Comparison of ENCODE assay signal across 10 cellular contexts in genomic region chr4:38306482-38307071, GRCh38.
DNase-seq lines count a peak whose midpoint lies in the region; ATAC-seq and TF ChIP-seq lines count a peak whose summit lies in the region.
"Had no signal": no experiment of that assay in that cellular context is flagged by ENCODE, and none has a peak within 500 bp of the region (broad histone marks: within the 10 kb centered on the region; RNA-seq: fewer than 3 reads in every experiment).

No MANE protein-coding gene starts in this region.

- TF ChIP-seq CTCF in progenitor cell of endocrine pancreas (IDR thresholded peaks at IDR 0.05; ENCODE audit: unreplicated experiment), result no peak

- H3K4me3 ChIP-seq in SJCRH30, result no peak overlapping the region
- H3K4me3 ChIP-seq: uterus had no signal

- POLR2A ChIA-PET in activated CD4-positive, alpha-beta memory T cell treated with anti-CD3 and anti-CD28 coated beads, Interleukin-2, amount 10 ng/mL, durations not matched to agents 7 days and 5 days (lab: Charles Lee), result interaction anchor here (0.8 to 1.0 kb wide), 2 partner anchors 13 to 175 kb away, joined by 4 to 5 read pairs; no protein-coding TSS in a partner anchor

- CTCF ChIA-PET in activated CD4-positive, alpha-beta memory T cell treated with anti-CD3 and anti-CD28 coated beads, Interleukin-2, amount 10 ng/mL, durations not matched to agents 7 days and 5 days (lab: Charles Lee), result interaction anchor here (0.6 to 1.3 kb wide), 4 partner anchors 12 to 476 kb away, joined by 3 to 6 read pairs (median 4); partner anchors contain the start of gene TLR10

- peaks cover 13% of the 10 kb centered on the region for H3K4me1 ChIP-seq in SJCRH30
- H3K4me1 ChIP-seq: uterus had no signal

- peaks cover 55% of the 10 kb centered on the region for H3K4me1 Mint-ChIP-seq in activated CD4-positive, alpha-beta memory T cell treated with anti-CD3 and anti-CD28 coated beads, Interleukin-2, amount 10 ng/mL, durations not matched to agents 7 days and 5 days
- H3K4me1 Mint-ChIP-seq in progenitor cell of endocrine pancreas (ENCODE audit: low read depth), result no peaks in the 10 kb centered on the region

- H3K27ac ChIP-seq in SJCRH30, result no peak overlapping the region
- H3K27ac ChIP-seq: parathyroid adenoma, uterus had no signal

- no peaks in the 10 kb centered on the region for H3K36me3 ChIP-seq in SJCRH30
- H3K36me3 ChIP-seq: uterus had no signal

- no peaks in the 10 kb centered on the region for H3K9me3 ChIP-seq in SJCRH30 (replicated peaks)
- H3K9me3 ChIP-seq: uterus had no signal

- H3K4me3 Mint-ChIP-seq in activated CD4-positive, alpha-beta memory T cell treated with anti-CD3 and anti-CD28 coated beads, Interleukin-2, amount 10 ng/mL, durations not matched to agents 7 days and 5 days, result no peak overlapping the region
- H3K4me3 Mint-ChIP-seq in progenitor cell of endocrine pancreas (ENCODE audit: low read depth), result no peak overlapping the region

- ATAC-seq in HG02938 (IDR thresholded peaks at IDR 0.05; ENCODE audit: unreplicated experiment), result peak; percentile 61

- peak overlapping the region; percentile 38 for H3K27ac Mint-ChIP-seq in activated CD4-positive, alpha-beta memory T cell treated with anti-CD3 and anti-CD28 coated beads, Interleukin-2, amount 10 ng/mL, durations not matched to agents 7 days and 5 days
- no peak overlapping the region for H3K27ac Mint-ChIP-seq in progenitor cell of endocrine pancreas

- peaks cover 31% of the 10 kb centered on the region for H3K27me3 Mint-ChIP-seq in activated CD4-positive, alpha-beta memory T cell treated with anti-CD3 and anti-CD28 coated beads, Interleukin-2, amount 10 ng/mL, durations not matched to agents 7 days and 5 days
- no peaks in the 10 kb centered on the region for H3K27me3 Mint-ChIP-seq in progenitor cell of endocrine pancreas

- DNase-seq in stimulated activated CD4-positive, alpha-beta T cell treated with anti-CD3 and anti-CD28 coated beads, Interleukin-1b, Interleukin-23, amount 100 ng/mL, for 48 hours, result peak; percentile 49
- DNase-seq in stimulated activated CD4-positive, alpha-beta T cell treated with anti-CD3 and anti-CD28 coated beads, Interleukin-12 subunit alpha, Interleukin-12 subunit beta, amount 100 ng/mL, for 4 hours, result no peak
- peak; percentile 36 for DNase-seq in activated CD4-positive, alpha-beta memory T cell treated with anti-CD3 and anti-CD28 coated beads, Interleukin-2, amount 10 ng/mL, durations not matched to agents 7 days and 5 days
- peak; percentile 92 for DNase-seq in superior temporal gyrus (ENCODE audit: extremely low spot score)
- DNase-seq in GM19240 (ENCODE audit: insufficient read length, low spot score), result no peak
- no peak for DNase-seq in SJCRH30
- DNase-seq in progenitor cell of endocrine pancreas (ENCODE audit: low spot score, unreplicated experiment), result no peak
- DNase-seq: uterus had no signal

- peaks cover 21% of the 10 kb centered on the region for H3K36me3 Mint-ChIP-seq in activated CD4-positive, alpha-beta memory T cell treated with anti-CD3 and anti-CD28 coated beads, Interleukin-2, amount 10 ng/mL, durations not matched to agents 7 days and 5 days (ENCODE audit: low read depth)
- no peaks in the 10 kb centered on the region for H3K36me3 Mint-ChIP-seq in progenitor cell of endocrine pancreas (ENCODE audit: insufficient read depth)

- no peaks in the 10 kb centered on the region for H3K27me3 ChIP-seq in SJCRH30
- H3K27me3 ChIP-seq: uterus had no signal

- peaks cover 20% of the 10 kb centered on the region for H3K9me3 Mint-ChIP-seq in activated CD4-positive, alpha-beta memory T cell treated with anti-CD3 and anti-CD28 coated beads, Interleukin-2, amount 10 ng/mL, durations not matched to agents 7 days and 5 days
- peaks cover 5% of the 10 kb centered on the region for H3K9me3 Mint-ChIP-seq in progenitor cell of endocrine pancreas (ENCODE audit: low read depth)

Comparison
In these comparisons a context has a peak if more than half of its experiments do, and no peak if none do; other contexts are left out.
1. DNase-seq: peak in stimulated activated CD4-positive, alpha-beta T cell treated with anti-CD3 and anti-CD28 coated beads, Interleukin-1b, Interleukin-23, amount 100 ng/mL, for 48 hours (single experiment), activated CD4-positive, alpha-beta memory T cell treated with anti-CD3 and anti-CD28 coated beads, Interleukin-2, amount 10 ng/mL, durations not matched to agents 7 days and 5 days (single experiment) and superior temporal gyrus (single experiment); none in stimulated activated CD4-positive, alpha-beta T cell treated with anti-CD3 and anti-CD28 coated beads, Interleukin-12 subunit alpha, Interleukin-12 subunit beta, amount 100 ng/mL, for 4 hours (single experiment), GM19240 (single experiment), SJCRH30 (0 of 2) and progenitor cell of endocrine pancreas (single experiment).